ENCODE assay signal across 1 cellular context in the genomic region with DNA sequence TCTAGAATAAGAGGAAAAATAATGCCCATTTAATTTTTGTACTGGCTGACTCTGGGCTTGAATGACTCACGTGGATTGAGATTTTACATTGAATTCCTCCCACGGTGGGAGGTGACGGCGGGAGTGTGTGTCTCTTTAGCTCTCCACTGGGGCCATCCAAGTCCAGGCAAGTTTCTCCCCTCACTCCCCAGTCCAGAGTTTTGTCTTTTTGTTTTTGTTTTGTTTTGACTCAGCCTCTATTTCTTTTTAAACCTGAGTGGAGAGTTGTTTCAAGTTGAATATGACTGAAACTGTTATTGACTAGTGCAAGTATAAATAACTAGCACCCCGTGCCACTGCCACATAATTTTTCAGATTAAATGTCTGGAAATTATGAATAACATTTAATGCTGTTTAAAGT.
TF ChIP-seq lines count a peak whose summit lies in the region.

No MANE protein-coding gene starts in this region.

TF ChIP-seq in HepG2, 621 proteins besides CTCF, POLR2A, EP300 and RAD21 (continued from another document):
- TF ChIP-seq BHLHE40 (IDR thresholded peaks at IDR 0.05; ENCODE audit: low read length) (no peak), ZNF160 (CRISPR knock-in tag; IDR thresholded peaks at IDR 0.05) (no peak), TARDBP (CRISPR knock-in tag; IDR thresholded peaks at IDR 0.05) (no peak)
